In the genomic region with DNA sequence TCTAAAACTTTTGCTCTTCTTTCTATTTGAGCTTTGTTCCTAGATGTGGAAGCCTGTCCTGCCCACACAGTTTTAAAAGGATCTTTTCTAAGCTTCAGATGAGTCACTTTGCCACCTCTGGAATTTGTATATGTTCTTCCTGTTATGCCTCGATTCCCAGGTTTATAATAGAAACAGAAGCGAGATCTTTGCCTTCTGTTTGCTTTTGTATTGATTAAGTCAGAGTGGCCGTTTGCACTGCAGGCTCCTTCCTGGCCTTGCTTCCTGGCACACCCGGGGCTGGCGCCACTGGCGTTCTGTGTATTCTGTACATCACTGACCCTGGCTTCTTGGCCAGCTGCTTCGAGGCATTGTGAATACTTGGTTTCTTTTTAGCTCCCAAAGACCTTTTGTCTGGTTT, we compare ENCODE assay signal across 14 cellular contexts.
DNase-seq lines count a peak whose midpoint lies in the region; ATAC-seq, FAIRE-seq and TF ChIP-seq lines count a peak whose summit lies in the region.
"Had no signal": no experiment of that assay in that cellular context is flagged by ENCODE, and none has a peak within 500 bp of the region (broad histone marks: within the 10 kb centered on the region; RNA-seq: fewer than 3 reads in every experiment).

No MANE protein-coding gene starts in this region.

- DNase-seq in A172 (ENCODE audit: low spot score) (peak; percentile 34), LoVo (ENCODE audit: low spot score) (peak; percentile 29), bronchial epithelial cell (ENCODE audit: low read depth) (peak; percentile 52), mesenchymal stem cell (peak; percentile 52), mesothelial cell of epicardium (ENCODE audit: low spot score in 2 of 2, unreplicated experiment in 2 of 2) (no peak), heart right ventricle (no peak), upper lobe of right lung (no peak), ecto neural progenitor cell (ENCODE audit: low spot score) (no peak)
- DNase-seq: activated CD4-positive, CD25-positive, alpha-beta regulatory T cell treated with anti-CD3 and anti-CD28 coated beads, Interleukin-2, amount 50 U/mL, for 72 hours; activated T-cell treated with anti-CD3 and anti-CD28 coated beads, Interleukin-2, amount 50 U/mL, for 1 hour; naive thymus-derived CD4-positive, alpha-beta T cell; NCI-H524 had no signal

- H3K4me2 ChIP-seq in mesenchymal stem cell (ENCODE audit: low read length, poor library complexity, severe bottlenecking): no peak overlapping the region

- no peak overlapping the region for H2BK12ac ChIP-seq in mesenchymal stem cell (ENCODE audit: low read length in 2 of 2)

- no peak overlapping the region for H2AFZ ChIP-seq in mesenchymal stem cell (ENCODE audit: low read depth, low read length)

- FAIRE-seq in bronchial epithelial cell (lab: Jason Lieb, UNC): no peak

- H2BK15ac ChIP-seq in mesenchymal stem cell (ENCODE audit: low read depth, poor library complexity, severe bottlenecking): no peak overlapping the region

- H3K27ac ChIP-seq in mesenchymal stem cell (ENCODE audit: low read length, poor library complexity, severe bottlenecking) (peak overlapping the region; percentile 98), heart right ventricle (no peak overlapping the region), upper lobe of right lung (no peak overlapping the region)
- H3K27ac ChIP-seq: ascending aorta, SK-N-MC had no signal

- H3K79me1 ChIP-seq in mesenchymal stem cell (replicated peaks; ENCODE audit: low read length, poor library complexity, severe bottlenecking): peaks cover 2% of the 10 kb centered on the region

- TF ChIP-seq CTCF in bronchial epithelial cell (IDR thresholded peaks at IDR 0.05; ENCODE audit: insufficient read depth, low read length, severe bottlenecking): no peak
- no peak for TF ChIP-seq CTCF in mesothelial cell of epicardium (IDR thresholded peaks at IDR 0.05; ENCODE audit: unreplicated experiment)
- TF ChIP-seq CTCF in heart right ventricle (IDR thresholded peaks at IDR 0.05): no peak
- no peak for TF ChIP-seq CTCF in upper lobe of right lung (IDR thresholded peaks at IDR 0.05)

- no peak overlapping the region for H3K4ac ChIP-seq in mesenchymal stem cell (ENCODE audit: low read depth in 1 of 2, low read length in 2 of 2)

- H3K9me3 Mint-ChIP-seq in mesothelial cell of epicardium: no peaks in the 10 kb centered on the region
- H3K9me3 Mint-ChIP-seq: naive thymus-derived CD4-positive, alpha-beta T cell had no signal

- H4K91ac ChIP-seq in mesenchymal stem cell (ENCODE audit: low read length): no peak overlapping the region

- no peaks in the 10 kb centered on the region for H3K27me3 ChIP-seq in bronchial epithelial cell (ENCODE audit: control insufficient read depth, insufficient read depth, low read length)
- H3K27me3 ChIP-seq in mesenchymal stem cell (ENCODE audit: control insufficient read depth in 1 of 2, insufficient read depth in 1 of 2, low read length in 2 of 2): no peaks in the 10 kb centered on the region
- no peaks in the 10 kb centered on the region for H3K27me3 ChIP-seq in heart right ventricle
- no peaks in the 10 kb centered on the region for H3K27me3 ChIP-seq in upper lobe of right lung
- H3K27me3 ChIP-seq: ascending aorta had no signal

- H3K27ac Mint-ChIP-seq in mesothelial cell of epicardium: no peak overlapping the region

- WGBS in mesenchymal stem cell: 16% methylated on average over 7 of the region's 7 CpGs
- WGBS in heart right ventricle, 2 donors: 55 to 65% methylated on average over 7 of the region's 7 CpGs

- peak overlapping the region; percentile 89 for H2AK5ac ChIP-seq in mesenchymal stem cell (ENCODE audit: low read length, severe bottlenecking)

- H3K36me3 ChIP-seq in bronchial epithelial cell (ENCODE audit: control insufficient read depth, insufficient read depth, low read length) (peaks cover 4% of the 10 kb centered on the region), mesenchymal stem cell (ENCODE audit: control insufficient read depth in 1 of 2, insufficient read depth in 2 of 2, low read depth in 1 of 2, low read length in 2 of 2) (peaks cover 16 to 89% of the 10 kb centered on the region in 2 experiments), heart right ventricle (peaks cover 0 to 12% (median 0%) of the 10 kb centered on the region in 9 donors), upper lobe of right lung (no peaks in the 10 kb centered on the region)
- H3K36me3 ChIP-seq: ascending aorta had no signal

- no peak overlapping the region for H2BK120ac ChIP-seq in mesenchymal stem cell (ENCODE audit: low read depth, low read length)

- H4K8ac ChIP-seq in mesenchymal stem cell (ENCODE audit: low read length): no peak overlapping the region

- peaks cover 39% of the 10 kb centered on the region for H3K4me1 Mint-ChIP-seq in mesothelial cell of epicardium

- H3K27me3 Mint-ChIP-seq in mesothelial cell of epicardium (ENCODE audit: low read depth): no peaks in the 10 kb centered on the region

- H3K9ac ChIP-seq in mesenchymal stem cell (ENCODE audit: low read length): no peak overlapping the region

- H3K4me3 ChIP-seq in bronchial epithelial cell (ENCODE audit: low read depth, low read length) (no peak overlapping the region), mesenchymal stem cell (ENCODE audit: insufficient read depth in 1 of 2, low read depth in 1 of 2, low read length in 2 of 2) (no peak overlapping the region), heart right ventricle (no peak overlapping the region), upper lobe of right lung (no peak overlapping the region)
- H3K4me3 ChIP-seq: ascending aorta, SK-N-MC had no signal

- intact Hi-C loops in heart right ventricle (cut with DNase I): loop anchor here in 1 of 10 donors (10.0 kb wide), 1 partner anchor 148 kb away; no protein-coding TSS in a partner anchor
- intact Hi-C loops in upper lobe of right lung (cut with DNase I): no loop called here

- no peak overlapping the region for H2BK5ac ChIP-seq in mesenchymal stem cell (ENCODE audit: low read depth, low read length, poor library complexity, severe bottlenecking)

- H3K4me3 Mint-ChIP-seq in mesothelial cell of epicardium: no peak overlapping the region
- H3K4me3 Mint-ChIP-seq: naive thymus-derived CD4-positive, alpha-beta T cell had no signal

- no peak overlapping the region for H3K23ac ChIP-seq in mesenchymal stem cell (ENCODE audit: low read length in 2 of 2)

- H3K9me3 ChIP-seq in mesenchymal stem cell (ENCODE audit: control insufficient read depth, low read length): no peaks in the 10 kb centered on the region
- no peaks in the 10 kb centered on the region for H3K9me3 ChIP-seq in heart right ventricle
- H3K9me3 ChIP-seq in upper lobe of right lung: no peaks in the 10 kb centered on the region
- H3K9me3 ChIP-seq: ascending aorta had no signal

- no peak for ATAC-seq in heart right ventricle
- no peak for ATAC-seq in upper lobe of right lung
- ATAC-seq: naive thymus-derived CD4-positive, alpha-beta T cell had no signal

- no peak overlapping the region for H3K18ac ChIP-seq in mesenchymal stem cell (ENCODE audit: low read depth in 1 of 2, low read length in 2 of 2)

- H3K36me3 Mint-ChIP-seq in mesothelial cell of epicardium: no peaks in the 10 kb centered on the region
- H3K36me3 Mint-ChIP-seq: naive thymus-derived CD4-positive, alpha-beta T cell had no signal

- H3K4me1 ChIP-seq in mesenchymal stem cell (ENCODE audit: control insufficient read depth, insufficient read depth, low read depth, low read length): peaks cover 50% of the 10 kb centered on the region
- peaks cover 0 to 8% (median 0%) of the 10 kb centered on the region in 9 donors for H3K4me1 ChIP-seq in heart right ventricle
- peaks cover 10% of the 10 kb centered on the region for H3K4me1 ChIP-seq in upper lobe of right lung

- H3K14ac ChIP-seq in mesenchymal stem cell (ENCODE audit: low read length in 2 of 2): no peak overlapping the region

Comparison
In these comparisons a context has a peak if more than half of its experiments do, and no peak if none do; other contexts are left out.
1. DNase-seq: peak in A172 (single experiment), LoVo (single experiment), bronchial epithelial cell (single experiment) and mesenchymal stem cell (single experiment); none in mesothelial cell of epicardium (0 of 2), heart right ventricle (0 of 2), upper lobe of right lung (single experiment) and ecto neural progenitor cell (single experiment).